ENCODE assay signal across 27 cellular contexts in genomic region chr1:221812905-221813597, GRCh38.
"Had no signal": no experiment of that assay in that cellular context is flagged by ENCODE, and none has a peak within 500 bp of the region (broad histone marks: within the 10 kb centered on the region; RNA-seq: fewer than 3 reads in every experiment).

No MANE protein-coding gene starts in this region.

- H3K27me3 Mint-ChIP-seq: activated CD4-positive, alpha-beta memory T cell treated with anti-CD3 and anti-CD28 coated beads, Interleukin-2, amount 10 ng/mL, durations not matched to agents 7 days and 5 days; activated CD4-positive, alpha-beta T cell treated with anti-CD3 and anti-CD28 coated beads, Interleukin-2, amount 10 ng/mL, durations not matched to agents 7 days and 5 days; activated naive CD8-positive, alpha-beta T cell; central memory CD8-positive, alpha-beta T cell had no signal

- H3K36me3 ChIP-seq: brain microvascular endothelial cell, esophagus squamous epithelium, gastroesophageal sphincter had no signal

- DNase-seq: activated CD4-positive, alpha-beta memory T cell treated with anti-CD3 and anti-CD28 coated beads, Interleukin-2, amount 10 ng/mL, durations not matched to agents 7 days and 5 days; activated CD4-positive, alpha-beta T cell treated with anti-CD3 and anti-CD28 coated beads for 1 hour; activated CD4-positive, alpha-beta T cell treated with anti-CD3 and anti-CD28 coated beads for 4 hours; activated CD4-positive, alpha-beta T cell treated with anti-CD3 and anti-CD28 coated beads, Interleukin-2, amount 10 ng/mL, durations not matched to agents 7 days and 5 days; activated CD4-positive, alpha-beta T cell treated with anti-CD3 and anti-CD28 coated beads, Interleukin-2, amount 50 U/mL, for 4 hours; activated effector memory CD4-positive, alpha-beta T cell treated with Interleukin-2 at 50 U/mL for 16 hours; activated gamma-delta T cell treated with Interleukin-2 at 50 U/mL for 16 hours; activated naive CD4-positive, alpha-beta T cell treated with anti-CD3 and anti-CD28 coated beads, Interleukin-2, amount 50 U/mL, for 16 hours; activated naive CD4-positive, alpha-beta T cell treated with Interleukin-2 at 50 U/mL for 16 hours; activated T-cell treated with anti-CD3 and anti-CD28 coated beads, Interleukin-2, amount 50 U/mL, for 4 hours; amniotic stem cell; anterior cingulate cortex; brain microvascular endothelial cell; cortex of kidney; dermis blood vessel endothelial cell; effector CD4-positive, alpha-beta T cell; effector memory CD8-positive, alpha-beta T cell; esophagus squamous epithelium; foreskin melanocyte; head of caudate nucleus; T-helper 2 cell had no signal

- H3K27ac Mint-ChIP-seq: activated CD4-positive, alpha-beta memory T cell treated with anti-CD3 and anti-CD28 coated beads, Interleukin-2, amount 10 ng/mL, durations not matched to agents 7 days and 5 days; activated CD4-positive, alpha-beta T cell treated with anti-CD3 and anti-CD28 coated beads, Interleukin-2, amount 10 ng/mL, durations not matched to agents 7 days and 5 days; activated naive CD8-positive, alpha-beta T cell; activated T-helper 17 cell treated with anti-CD3 and anti-CD28 coated beads, Interleukin-2, amount 50 U/mL, for 72 hours; WTC11 had no signal

- H3K4me3 Mint-ChIP-seq: activated CD4-positive, alpha-beta memory T cell treated with anti-CD3 and anti-CD28 coated beads, Interleukin-2, amount 10 ng/mL, durations not matched to agents 7 days and 5 days; activated CD4-positive, alpha-beta T cell treated with anti-CD3 and anti-CD28 coated beads, Interleukin-2, amount 10 ng/mL, durations not matched to agents 7 days and 5 days; activated naive CD8-positive, alpha-beta T cell; activated T-cell treated with anti-CD3 and anti-CD28 coated beads, Interleukin-2, amount 50 U/mL, for 4 hours; activated T-helper 17 cell treated with anti-CD3 and anti-CD28 coated beads, Interleukin-2, amount 50 U/mL, for 72 hours; central memory CD8-positive, alpha-beta T cell; effector memory CD8-positive, alpha-beta T cell; WTC11 had no signal

- H3K4me1 ChIP-seq: gastroesophageal sphincter had no signal

- H3K27me3 ChIP-seq: brain microvascular endothelial cell, esophagus squamous epithelium, gastroesophageal sphincter had no signal

- ATAC-seq: activated T-cell treated with anti-CD3 and anti-CD28 coated beads, Interleukin-2, amount 50 U/mL, for 4 hours; activated T-helper 17 cell treated with anti-CD3 and anti-CD28 coated beads, Interleukin-2, amount 50 U/mL, for 72 hours; effector memory CD8-positive, alpha-beta T cell; gastroesophageal sphincter; WTC11 had no signal

- H3K36me3 Mint-ChIP-seq: WTC11 had no signal

- H3K9me3 Mint-ChIP-seq: activated CD4-positive, alpha-beta memory T cell treated with anti-CD3 and anti-CD28 coated beads, Interleukin-2, amount 10 ng/mL, durations not matched to agents 7 days and 5 days; activated T-cell treated with anti-CD3 and anti-CD28 coated beads, Interleukin-2, amount 50 U/mL, for 4 hours; activated T-helper 17 cell treated with anti-CD3 and anti-CD28 coated beads, Interleukin-2, amount 50 U/mL, for 72 hours; central memory CD8-positive, alpha-beta T cell; effector memory CD8-positive, alpha-beta T cell had no signal

- H3K27ac ChIP-seq: brain microvascular endothelial cell, esophagus squamous epithelium, gastroesophageal sphincter, VCaP had no signal

- H3K9me3 ChIP-seq: esophagus squamous epithelium, gastroesophageal sphincter had no signal

- H3K4me3 ChIP-seq: esophagus squamous epithelium, gastroesophageal sphincter had no signal
